12 cellular contexts compared by ENCODE assay signal in the genomic region with DNA sequence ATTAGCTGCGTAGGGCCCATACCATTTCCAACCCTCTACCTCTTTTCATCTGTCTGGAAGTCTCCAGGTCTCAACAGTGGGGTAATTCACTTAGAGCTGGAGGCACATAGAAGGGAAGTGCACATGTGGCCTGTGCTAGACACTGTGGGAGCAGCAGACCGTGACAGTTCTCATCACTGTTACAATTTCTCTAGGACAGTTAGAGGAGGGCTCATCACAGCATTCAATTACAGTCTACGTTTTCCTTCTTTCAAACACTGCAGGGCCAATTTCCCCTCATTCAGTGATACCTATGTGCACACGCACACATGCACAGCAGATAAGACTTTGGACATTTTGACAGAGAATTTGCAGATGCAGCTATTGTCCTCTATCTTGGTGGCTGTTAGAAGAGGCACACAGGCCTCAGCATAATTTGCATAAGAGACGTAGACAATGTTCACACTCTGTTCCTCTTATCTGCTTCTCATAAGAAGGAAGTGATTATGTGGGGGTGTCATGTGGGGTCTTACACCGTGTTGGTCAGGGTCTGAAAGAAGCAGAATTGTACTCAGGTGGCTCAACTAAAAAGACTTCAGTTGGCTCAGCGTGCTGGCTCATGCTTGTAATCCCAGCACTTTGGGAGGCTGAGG. TPM values are rescaled to one million over a fixed set of nuclear protein-coding genes. Genes with fewer than 3 reads are reported as not detected.
DNase-seq lines count a peak whose midpoint lies in the region; ATAC-seq, FAIRE-seq and TF ChIP-seq lines count a peak whose summit lies in the region.
"Had no signal": no experiment of that assay in that cellular context is flagged by ENCODE, and none has a peak within 500 bp of the region (broad histone marks: within the 10 kb centered on the region; RNA-seq: fewer than 3 reads in every experiment).

No MANE protein-coding gene starts in this region.

- no peaks in the 10 kb centered on the region for H3K36me3 ChIP-seq in SU-DHL-6 (ENCODE audit: low read length)

- H3K27ac ChIP-seq in SU-DHL-6 (ENCODE audit: low read depth, low read length): peak overlapping the region; percentile 89

- peak overlapping the region; percentile 66 for H3K4me2 ChIP-seq in SU-DHL-6 (ENCODE audit: low read depth, low read length, poor library complexity, severe bottlenecking)

- H3K79me2 ChIP-seq in SU-DHL-6 (ENCODE audit: insufficient read depth, low read length): no peaks in the 10 kb centered on the region

- H3K36me3 Mint-ChIP-seq in activated CD8-positive, alpha-beta memory T cell treated with anti-CD3 and anti-CD28 coated beads, Interleukin-2, amount 10 ng/mL, durations not matched to agents 7 days and 5 days: no peaks in the 10 kb centered on the region

- H4K20me1 ChIP-seq in SU-DHL-6 (ENCODE audit: low read depth, low read length): no peaks in the 10 kb centered on the region

- no peak overlapping the region for H3K4me3 Mint-ChIP-seq in activated CD8-positive, alpha-beta memory T cell treated with anti-CD3 and anti-CD28 coated beads, Interleukin-2, amount 10 ng/mL, durations not matched to agents 7 days and 5 days
- H3K4me3 Mint-ChIP-seq: neural crest cell had no signal

- H3K4me1 Mint-ChIP-seq in activated CD8-positive, alpha-beta memory T cell treated with anti-CD3 and anti-CD28 coated beads, Interleukin-2, amount 10 ng/mL, durations not matched to agents 7 days and 5 days: peaks cover 3% of the 10 kb centered on the region

- no peak for TF ChIP-seq CTCF in SU-DHL-6 (IDR thresholded peaks at IDR 0.05; ENCODE audit: insufficient read depth, low read length, poor library complexity, severe bottlenecking)

- peak overlapping the region; percentile 73 for H2AFZ ChIP-seq in SU-DHL-6 (ENCODE audit: low read depth, low read length, severe bottlenecking)

- H3K9me3 Mint-ChIP-seq in activated CD8-positive, alpha-beta memory T cell treated with anti-CD3 and anti-CD28 coated beads, Interleukin-2, amount 10 ng/mL, durations not matched to agents 7 days and 5 days (ENCODE audit: low read depth): no peaks in the 10 kb centered on the region
- H3K9me3 Mint-ChIP-seq: neural crest cell had no signal

- peak overlapping the region; percentile 17 for H3K4me3 ChIP-seq in SU-DHL-6 (ENCODE audit: insufficient read depth, low read length, poor library complexity, severe bottlenecking)

- ATAC-seq in GM21447 (IDR thresholded peaks at IDR 0.05; ENCODE audit: unreplicated experiment) (peak; percentile 96), HG03135 (IDR thresholded peaks at IDR 0.05; ENCODE audit: unreplicated experiment) (peak; percentile 95)
- no peak for ATAC-seq in activated CD8-positive, alpha-beta memory T cell treated with anti-CD3 and anti-CD28 coated beads, Interleukin-2, amount 10 ng/mL, durations not matched to agents 7 days and 5 days

- peak; percentile 84 for FAIRE-seq in GM18507 (lab: Jason Lieb, UNC)

- DNase-seq in GM18507 (ENCODE audit: extremely low spot score, insufficient read length, low read depth) (peak; percentile 51), dermis blood vessel endothelial cell (no peak), A172 (ENCODE audit: low spot score) (no peak), EL (no peak)
- no peak for DNase-seq in activated CD8-positive, alpha-beta memory T cell treated with anti-CD3 and anti-CD28 coated beads, Interleukin-2, amount 10 ng/mL, durations not matched to agents 7 days and 5 days
- DNase-seq: COR-L47; NCI-H2081 treated with DMSO at 0.1 percent for 48 hours; stimulated activated CD4-positive, alpha-beta T cell treated with anti-CD3 and anti-CD28 coated beads, Interleukin-2, amount 100 ng/mL, for 24 hours had no signal

- no peaks in the 10 kb centered on the region for H3K9me2 ChIP-seq in SU-DHL-6 (replicated peaks; ENCODE audit: insufficient read depth, low read length)

- H3F3A ChIP-seq in SU-DHL-6 (ENCODE audit: insufficient read depth): peaks cover 3% of the 10 kb centered on the region; the same call in 1 of the 2 replicates

- CTCF ChIA-PET in activated CD8-positive, alpha-beta memory T cell treated with anti-CD3 and anti-CD28 coated beads, Interleukin-2, amount 10 ng/mL, durations not matched to agents 7 days and 5 days (lab: Charles Lee): no interaction called here

- peak overlapping the region; percentile 45 for H3K9ac ChIP-seq in SU-DHL-6 (ENCODE audit: low read length)

- no peaks in the 10 kb centered on the region for H3K9me3 ChIP-seq in SU-DHL-6 (ENCODE audit: insufficient read depth, low read length)

- peaks cover 38% of the 10 kb centered on the region for H3K27me3 Mint-ChIP-seq in activated CD8-positive, alpha-beta memory T cell treated with anti-CD3 and anti-CD28 coated beads, Interleukin-2, amount 10 ng/mL, durations not matched to agents 7 days and 5 days

- no peak overlapping the region for H3K27ac Mint-ChIP-seq in activated CD8-positive, alpha-beta memory T cell treated with anti-CD3 and anti-CD28 coated beads, Interleukin-2, amount 10 ng/mL, durations not matched to agents 7 days and 5 days

- H3K27me3 ChIP-seq in SU-DHL-6 (ENCODE audit: low read length): no peaks in the 10 kb centered on the region

RNA-seq across cellular contexts. Expression of a gene that starts 12.6 kb away (rescaled TPM):
- total RNA-seq in dermis blood vessel endothelial cell: not detected in 2 replicates
- total RNA-seq in A172 (2014; rRNA removed; shearing (Covaris generic)): not detected in 2 replicates
- not detected for total RNA-seq in activated CD8-positive, alpha-beta memory T cell treated with anti-CD3 and anti-CD28 coated beads, Interleukin-2, amount 10 ng/mL, durations not matched to agents 7 days and 5 days
- total RNA-seq: neural crest cell had no signal

RNA-seq across cellular contexts. Expression of a gene that starts 13.0 kb away (rescaled TPM):
- total RNA-seq in dermis blood vessel endothelial cell: not detected in 2 replicates
- total RNA-seq in A172 (2014; rRNA removed; shearing (Covaris generic)): 0.45 TPM in 1 of 2 replicates, not detected in the other
- total RNA-seq in activated CD8-positive, alpha-beta memory T cell treated with anti-CD3 and anti-CD28 coated beads, Interleukin-2, amount 10 ng/mL, durations not matched to agents 7 days and 5 days: not detected
- total RNA-seq: neural crest cell had no signal

RNA-seq across cellular contexts. Expression of a gene that starts 40.3 kb away (rescaled TPM):
- 0.05 TPM in 1 of 2 replicates, not detected in the other for total RNA-seq in dermis blood vessel endothelial cell
- not detected in 2 replicates for total RNA-seq in A172 (2014; rRNA removed; shearing (Covaris generic))
- total RNA-seq in activated CD8-positive, alpha-beta memory T cell treated with anti-CD3 and anti-CD28 coated beads, Interleukin-2, amount 10 ng/mL, durations not matched to agents 7 days and 5 days: not detected
